16 cellular contexts compared by ENCODE assay signal in the genomic region with DNA sequence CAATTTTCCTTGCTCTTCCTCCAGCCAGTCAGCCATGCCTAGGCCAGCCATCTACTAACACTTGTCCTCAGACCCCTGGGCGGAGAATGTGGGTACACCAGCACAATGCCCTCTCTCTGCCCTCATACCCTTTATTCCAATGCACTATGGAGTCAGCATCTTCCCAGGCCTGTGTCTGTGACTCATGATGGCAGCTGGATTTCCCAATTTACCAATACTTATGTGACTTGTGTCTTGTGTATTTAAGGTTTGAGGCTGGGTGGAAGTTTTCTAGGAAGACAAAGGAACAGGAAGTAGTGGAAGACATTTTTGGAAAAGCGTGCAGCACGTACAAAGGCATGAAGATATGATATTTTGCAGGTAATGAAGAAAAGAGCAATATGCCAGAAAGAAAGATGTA.
A peak's percentile ranks its signal among the peaks of the same experiment; 100 is the strongest.
DNase-seq lines count a peak whose midpoint lies in the region; ATAC-seq and TF ChIP-seq lines count a peak whose summit lies in the region.
"Had no signal": no experiment of that assay in that cellular context is flagged by ENCODE, and none has a peak within 500 bp of the region (broad histone marks: within the 10 kb centered on the region; RNA-seq: fewer than 3 reads in every experiment).

No MANE protein-coding gene starts in this region.

- H3K27ac Mint-ChIP-seq in osteocyte (ENCODE audit: unreplicated experiment): no peak overlapping the region
- H3K27ac Mint-ChIP-seq: T-helper 2 cell treated with Interferon-gamma antibody and Interleukin-4, amounts not matched to agents 5 μg/mL and 100 μg/mL, for 36 hours had no signal

- H3K36me3 ChIP-seq in PC-3 (ENCODE audit: low read depth, low read length): no peaks in the 10 kb centered on the region
- H3K36me3 ChIP-seq: gastroesophageal sphincter had no signal

- no peaks in the 10 kb centered on the region for H3K9me3 Mint-ChIP-seq in osteocyte (ENCODE audit: unreplicated experiment)
- H3K9me3 Mint-ChIP-seq: T-helper 2 cell treated with Interferon-gamma antibody and Interleukin-4, amounts not matched to agents 5 μg/mL and 100 μg/mL, for 36 hours had no signal

- no peaks in the 10 kb centered on the region for H3K36me3 Mint-ChIP-seq in osteocyte (ENCODE audit: unreplicated experiment)

- TF ChIP-seq CTCF in PC-3 (conservative IDR thresholded peaks at IDR 0.05; ENCODE audit: low read depth, low read length) (no peak), osteocyte (IDR thresholded peaks at IDR 0.05) (no peak)

- H3K79me2 ChIP-seq in PC-3 (ENCODE audit: low read length): no peaks in the 10 kb centered on the region

- DNase-seq in ELR (ENCODE audit: low read depth): peak; percentile 70
- peak; percentile 40 for DNase-seq in PC-3
- peak; percentile 52 for DNase-seq in fibroblast of peridontal ligament (ENCODE audit: extremely low read depth)
- DNase-seq in skeletal muscle cell (ENCODE audit: low read depth): peak; percentile 16
- DNase-seq in osteocyte (ENCODE audit: extremely low spot score, unreplicated experiment): no peak
- no peak for DNase-seq in central memory CD4-positive, alpha-beta T cell
- no peak for DNase-seq in stimulated activated CD4-positive, alpha-beta T cell treated with anti-CD3 and anti-CD28 coated beads, Interleukin-1b, Interleukin-23, amount 100 ng/mL, for 48 hours
- DNase-seq: activated CD4-positive, CD25-positive, alpha-beta regulatory T cell treated with anti-CD3 and anti-CD28 coated beads, Interleukin-2, amount 50 U/mL, for 72 hours; activated naive CD4-positive, alpha-beta T cell; body of pancreas; NCI-H1694; stimulated activated naive CD4-positive, alpha-beta T cell treated with Interleukin-2 at 50 U/mL for 16 hours had no signal

- H3K9me3 ChIP-seq in PC-3 (ENCODE audit: low read length): no peaks in the 10 kb centered on the region
- H3K9me3 ChIP-seq: body of pancreas, gastroesophageal sphincter had no signal

- no peaks in the 10 kb centered on the region for H3K27me3 ChIP-seq in PC-3 (ENCODE audit: low read length)
- H3K27me3 ChIP-seq: body of pancreas, gastroesophageal sphincter had no signal

- no peaks in the 10 kb centered on the region for H3F3A ChIP-seq in PC-3 (ENCODE audit: low read length, unreplicated experiment)

- no peak overlapping the region for H2AFZ ChIP-seq in PC-3 (ENCODE audit: low read length)

- peaks cover 26% of the 10 kb centered on the region for H3K4me1 Mint-ChIP-seq in osteocyte (ENCODE audit: unreplicated experiment)

- H4K20me1 ChIP-seq in PC-3 (ENCODE audit: low read length): no peaks in the 10 kb centered on the region

- ATAC-seq in PC-3: no peak
- ATAC-seq in GM18867 (IDR thresholded peaks at IDR 0.05; ENCODE audit: unreplicated experiment): no peak
- ATAC-seq: body of pancreas, gastroesophageal sphincter had no signal

- no peak overlapping the region for H3K4me3 Mint-ChIP-seq in osteocyte (ENCODE audit: unreplicated experiment)
- H3K4me3 Mint-ChIP-seq: T-helper 2 cell treated with Interferon-gamma antibody and Interleukin-4, amounts not matched to agents 5 μg/mL and 100 μg/mL, for 36 hours had no signal

- H3K27ac ChIP-seq in PC-3 (ENCODE audit: low read length): peak overlapping the region; percentile 16; the same call in 1 of the 2 replicates
- H3K27ac ChIP-seq: body of pancreas, KMS-11 had no signal

- H3K9ac ChIP-seq in PC-3 (ENCODE audit: low read length): no peak overlapping the region
- H3K9ac ChIP-seq: KMS-11 had no signal

- H3K4me2 ChIP-seq in PC-3 (ENCODE audit: low read length): no peak overlapping the region
- H3K4me2 ChIP-seq: KMS-11 had no signal

- H3K4me1 ChIP-seq in PC-3 (ENCODE audit: insufficient read depth, low read length): peaks cover 23% of the 10 kb centered on the region

- POLR2A ChIA-PET in PC-3 (lab: Charles Lee; ENCODE audit: unreplicated experiment): no interaction called here

- intact Hi-C loops in PC-3 (cut with micrococcal nuclease): no loop called here

- H3K27me3 Mint-ChIP-seq in osteocyte (ENCODE audit: unreplicated experiment): no peaks in the 10 kb centered on the region

- no peak overlapping the region for H3K4me3 ChIP-seq in PC-3 (ENCODE audit: low read length)
- no peak overlapping the region for H3K4me3 ChIP-seq in skeletal muscle cell (ENCODE audit: low read depth, low read length)
- H3K4me3 ChIP-seq: body of pancreas, gastroesophageal sphincter had no signal

- no peaks in the 10 kb centered on the region for H3K9me2 ChIP-seq in PC-3 (replicated peaks; ENCODE audit: low read length)

- BruUV-seq in PC-3 (replicated peaks; lab: Mats Ljungman, UMichigan): no TSS peak

- CTCF ChIA-PET in PC-3 (lab: Charles Lee): no interaction called here

Comparison
In these comparisons a context has a peak if more than half of its experiments do, and no peak if none do; other contexts are left out.
1. DNase-seq: peak in ELR (single experiment), PC-3 (single experiment), fibroblast of peridontal ligament (single experiment) and skeletal muscle cell (single experiment); none in osteocyte (single experiment), central memory CD4-positive, alpha-beta T cell (single experiment) and stimulated activated CD4-positive, alpha-beta T cell treated with anti-CD3 and anti-CD28 coated beads, Interleukin-1b, Interleukin-23, amount 100 ng/mL, for 48 hours (single experiment).